In genomic region chr7:131945313-131945831, GRCh38 we compare ENCODE assay signal across 8 cellular contexts.
DNase-seq lines count a peak whose midpoint lies in the region; ATAC-seq and TF ChIP-seq lines count a peak whose summit lies in the region.

No MANE protein-coding gene starts in this region.

- no TSS peak for BruUV-seq in Caco-2 (replicated peaks; lab: Mats Ljungman, UMichigan)

- no peaks in the 10 kb centered on the region for H3K9me3 ChIP-seq in Caco-2
- H3K9me3 ChIP-seq in WERI-Rb-1 (ENCODE audit: severe bottlenecking): no peaks in the 10 kb centered on the region

- H3K36me3 Mint-ChIP-seq in Caco-2 (ENCODE audit: insufficient read depth, unreplicated experiment): no peaks in the 10 kb centered on the region

- DNase-seq in Caco-2: peak; percentile 53 to 74
- DNase-seq in NAMALWA (ENCODE audit: low spot score): peak; percentile 73
- peak; percentile 74 for DNase-seq in WERI-Rb-1
- DNase-seq in fibroblast of villous mesenchyme (ENCODE audit: low read depth): peak; percentile 26
- peak; percentile 26 for DNase-seq in omental fat pad (ENCODE audit: low spot score)

- H3K4me3 ChIP-seq in Caco-2 (ENCODE audit: low read depth, low read length): no peak overlapping the region
- no peak overlapping the region for H3K4me3 ChIP-seq in WERI-Rb-1 (ENCODE audit: low read depth, low read length)
- no peak overlapping the region for H3K4me3 ChIP-seq in fibroblast of villous mesenchyme (ENCODE audit: low read depth, low read length)

- CTCF ChIA-PET in Caco-2 (lab: Charles Lee): interaction anchor here (0.6 to 1.4 kb wide), 4 partner anchors 24 to 307 kb away, joined by 3 to 9 read pairs (median 4); no protein-coding TSS in a partner anchor

- H3K27ac Mint-ChIP-seq in Caco-2 (ENCODE audit: unreplicated experiment): no peak overlapping the region

- H3K27me3 Mint-ChIP-seq in Caco-2 (ENCODE audit: insufficient read depth, unreplicated experiment): peaks cover 32% of the 10 kb centered on the region

- H3K4me1 Mint-ChIP-seq in Caco-2 (ENCODE audit: low read depth, unreplicated experiment): peaks cover 6% of the 10 kb centered on the region

- no peak overlapping the region for H3K4me3 Mint-ChIP-seq in Caco-2 (ENCODE audit: unreplicated experiment)

- H3K27me3 ChIP-seq in Caco-2 (replicated peaks; ENCODE audit: control insufficient read depth, insufficient read depth, low read length) (no peaks in the 10 kb centered on the region; the same call in none of the 2 replicates), WERI-Rb-1 (ENCODE audit: insufficient read depth, low read depth, severe bottlenecking) (no peaks in the 10 kb centered on the region)

- peak; percentile 94 for TF ChIP-seq CTCF in Caco-2 (IDR thresholded peaks at IDR 0.05; ENCODE audit: insufficient read depth in 1 of 2, low read depth in 1 of 2, low read length in 1 of 2, severe bottlenecking in 1 of 2, unreplicated experiment in 1 of 2)
- peak; percentile 78 for TF ChIP-seq CTCF in WERI-Rb-1 (IDR thresholded peaks at IDR 0.05; ENCODE audit: low read depth, low read length)
- peak; percentile 78 for TF ChIP-seq CTCF in fibroblast of villous mesenchyme (IDR thresholded peaks at IDR 0.05; ENCODE audit: insufficient read depth, low read depth, low read length)
- TF ChIP-seq CTCF in omental fat pad (IDR thresholded peaks at IDR 0.05): peak in 1 of 3 donors; percentile 53

- H3K36me3 ChIP-seq in Caco-2 (ENCODE audit: control insufficient read depth, insufficient read depth, low read length) (no peaks in the 10 kb centered on the region), WERI-Rb-1 (no peaks in the 10 kb centered on the region)

- H3K9me3 Mint-ChIP-seq in Caco-2 (ENCODE audit: unreplicated experiment): no peaks in the 10 kb centered on the region

- peak; percentile 75 for ATAC-seq in GM19351 (IDR thresholded peaks at IDR 0.05; ENCODE audit: unreplicated experiment)
- ATAC-seq in omental fat pad (ENCODE audit: low FRiP score): no peak
- no peak for ATAC-seq in GM19328 (IDR thresholded peaks at IDR 0.05; ENCODE audit: unreplicated experiment)
- ATAC-seq in GM21423 (IDR thresholded peaks at IDR 0.05; ENCODE audit: unreplicated experiment): no peak

- POLR2A ChIA-PET in Caco-2 (lab: Charles Lee): no interaction called here

- H3K27ac ChIP-seq in WERI-Rb-1: no peak overlapping the region

- intact Hi-C loops in Caco-2 (cut with micrococcal nuclease; ENCODE audit: unreplicated experiment): loop anchor here (1.0 to 5.0 kb wide), 6 partner anchors 52 to 635 kb away; no protein-coding TSS in a partner anchor

- peaks cover 13% of the 10 kb centered on the region for H3K4me1 ChIP-seq in Caco-2
